In the genomic region with DNA sequence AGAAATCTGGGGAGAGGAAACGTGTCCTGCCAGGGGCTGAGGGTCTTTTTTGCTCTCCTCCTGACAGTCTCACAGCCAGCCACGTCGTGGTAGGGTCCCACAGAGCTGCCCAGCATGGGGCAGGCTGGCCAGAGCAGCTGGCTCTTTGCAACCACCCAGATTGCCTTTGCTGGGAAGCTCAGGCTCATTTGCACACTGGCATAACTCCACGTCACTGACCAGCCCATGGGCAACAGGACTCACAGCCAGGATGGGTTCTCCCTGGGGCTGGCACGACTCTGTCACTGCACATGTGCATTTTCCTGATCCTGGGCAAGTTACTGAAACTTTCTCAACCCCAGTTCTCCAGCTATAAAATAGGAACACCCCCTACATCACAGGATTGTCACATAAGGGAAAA, we compare ENCODE assay signal across 17 cellular contexts.
DNase-seq lines count a peak whose midpoint lies in the region; ATAC-seq, FAIRE-seq and TF ChIP-seq lines count a peak whose summit lies in the region.
"Had no signal": no experiment of that assay in that cellular context is flagged by ENCODE, and none has a peak within 500 bp of the region (broad histone marks: within the 10 kb centered on the region; RNA-seq: fewer than 3 reads in every experiment).

No MANE protein-coding gene starts in this region.

- H3K4me2 ChIP-seq in astrocyte (ENCODE audit: low read length) (peak overlapping the region; percentile 55), mesenchymal stem cell (ENCODE audit: low read length, poor library complexity, severe bottlenecking) (no peak overlapping the region)

- H2AK5ac ChIP-seq in mesenchymal stem cell (ENCODE audit: low read length, severe bottlenecking): peak overlapping the region; percentile 77

- intact Hi-C loops in left ventricle myocardium superior (cut with micrococcal nuclease) (no loop called here), left ventricle myocardium inferior (cut with micrococcal nuclease) (no loop called here)

- no peak overlapping the region for H2BK5ac ChIP-seq in mesenchymal stem cell (ENCODE audit: low read depth, low read length, poor library complexity, severe bottlenecking)

- WGBS in mesenchymal stem cell: 80% methylated on average over 5 of the region's 5 CpGs

- peaks cover 33% of the 10 kb centered on the region for H3K4me1 ChIP-seq in left ventricle myocardium inferior
- H3K4me1 ChIP-seq in astrocyte (ENCODE audit: insufficient read depth, low read length): peaks cover 46% of the 10 kb centered on the region
- peaks cover 29% of the 10 kb centered on the region for H3K4me1 ChIP-seq in mesenchymal stem cell (ENCODE audit: control insufficient read depth, insufficient read depth, low read depth, low read length)
- H3K4me1 ChIP-seq: Caco-2 had no signal

- no peak overlapping the region for H3K27ac Mint-ChIP-seq in astrocyte (ENCODE audit: unreplicated experiment)

- no peaks in the 10 kb centered on the region for H3K27me3 Mint-ChIP-seq in astrocyte (ENCODE audit: low read depth, unreplicated experiment)

- H2AFZ ChIP-seq in astrocyte (ENCODE audit: low read depth, low read length) (peak overlapping the region; percentile 20), mesenchymal stem cell (ENCODE audit: low read depth, low read length) (no peak overlapping the region)

- H3K18ac ChIP-seq in mesenchymal stem cell (ENCODE audit: low read depth in 1 of 2, low read length in 2 of 2): peak overlapping the region; percentile 11 to 79

- FAIRE-seq in astrocyte (lab: Jason Lieb, UNC) (no peak), urothelium cell line (lab: Jason Lieb, UNC) (peak; percentile 95)
- FAIRE-seq: GM18507 had no signal

- no peaks in the 10 kb centered on the region for H3K27me3 ChIP-seq in left ventricle myocardium inferior (ENCODE audit: low read depth)
- H3K27me3 ChIP-seq in astrocyte (ENCODE audit: insufficient read depth, low read length): no peaks in the 10 kb centered on the region
- H3K27me3 ChIP-seq in mesenchymal stem cell (ENCODE audit: control insufficient read depth in 1 of 2, insufficient read depth in 1 of 2, low read length in 2 of 2): no peaks in the 10 kb centered on the region

- peak overlapping the region in 1 of 2 experiments; percentile 4 for H2BK12ac ChIP-seq in mesenchymal stem cell (ENCODE audit: low read length in 2 of 2)

- no peak overlapping the region for H2BK15ac ChIP-seq in mesenchymal stem cell (ENCODE audit: low read depth, poor library complexity, severe bottlenecking)

- no peak overlapping the region for H3K4me3 Mint-ChIP-seq in astrocyte (ENCODE audit: unreplicated experiment)

- no peaks in the 10 kb centered on the region for H4K20me1 ChIP-seq in astrocyte (ENCODE audit: insufficient read depth, low read length)

- no peaks in the 10 kb centered on the region for H3K79me2 ChIP-seq in astrocyte (ENCODE audit: insufficient read depth, low read length)

- H3K79me1 ChIP-seq in mesenchymal stem cell (replicated peaks; ENCODE audit: low read length, poor library complexity, severe bottlenecking): no peaks in the 10 kb centered on the region

- H3K4ac ChIP-seq in mesenchymal stem cell (ENCODE audit: low read depth in 1 of 2, low read length in 2 of 2): peak overlapping the region in 1 of 2 experiments; percentile 47

- H3K4me1 Mint-ChIP-seq in astrocyte (ENCODE audit: low read depth, unreplicated experiment): peaks cover 9% of the 10 kb centered on the region

- no peak overlapping the region for H3K23ac ChIP-seq in mesenchymal stem cell (ENCODE audit: low read length in 2 of 2)

- TF ChIP-seq CTCF in left ventricle myocardium inferior (IDR thresholded peaks at IDR 0.05; ENCODE audit: borderline replicate concordance): no peak
- TF ChIP-seq CTCF in astrocyte (IDR thresholded peaks at IDR 0.05; ENCODE audit: insufficient read depth, low read depth, low read length): no peak

- H3K14ac ChIP-seq in mesenchymal stem cell (ENCODE audit: low read length in 2 of 2): no peak overlapping the region

- no peak overlapping the region for H3K27ac ChIP-seq in left ventricle myocardium inferior (replicated peaks)
- peak overlapping the region; percentile 81 for H3K27ac ChIP-seq in astrocyte (ENCODE audit: low read depth, low read length)
- peak overlapping the region; percentile 60 for H3K27ac ChIP-seq in mesenchymal stem cell (ENCODE audit: low read length, poor library complexity, severe bottlenecking)
- H3K27ac ChIP-seq: HL-60 had no signal

- H3K36me3 ChIP-seq in left ventricle myocardium inferior: no peaks in the 10 kb centered on the region
- H3K36me3 ChIP-seq in astrocyte (ENCODE audit: insufficient read depth, low read length): no peaks in the 10 kb centered on the region
- no peaks in the 10 kb centered on the region for H3K36me3 ChIP-seq in mesenchymal stem cell (ENCODE audit: control insufficient read depth in 1 of 2, insufficient read depth in 2 of 2, low read depth in 1 of 2, low read length in 2 of 2)

- DNase-seq in left ventricle myocardium superior: no peak
- DNase-seq in left ventricle myocardium inferior: no peak
- DNase-seq in astrocyte (ENCODE audit: low read depth): no peak
- no peak for DNase-seq in mesenchymal stem cell
- no peak for DNase-seq in urothelium cell line (ENCODE audit: low spot score)
- no peak for DNase-seq in activated CD4-positive, CD25-positive, alpha-beta regulatory T cell (lab: John Stamatoyannopoulos, UW)
- no peak for DNase-seq in activated T-cell treated with anti-CD3 and anti-CD28 coated beads for 4 hours
- DNase-seq: Caco-2, KBM-7, NCI-H1105, NCI-H1694 treated with DMSO at 0.1 percent for 48 hours, Right ventricle myocardium superior had no signal

- H4K91ac ChIP-seq in mesenchymal stem cell (ENCODE audit: low read length): peak overlapping the region; percentile 36

- no peak overlapping the region for H3K4me3 ChIP-seq in left ventricle myocardium inferior
- no peak overlapping the region for H3K4me3 ChIP-seq in astrocyte (ENCODE audit: insufficient read depth, low read depth, low read length)
- H3K4me3 ChIP-seq in mesenchymal stem cell (ENCODE audit: insufficient read depth in 1 of 2, low read depth in 1 of 2, low read length in 2 of 2): no peak overlapping the region

- H2BK120ac ChIP-seq in mesenchymal stem cell (ENCODE audit: low read depth, low read length): no peak overlapping the region

- H3K9ac ChIP-seq in astrocyte (ENCODE audit: low read length): peak overlapping the region; percentile 65
- no peak overlapping the region for H3K9ac ChIP-seq in mesenchymal stem cell (ENCODE audit: low read length)

- no peaks in the 10 kb centered on the region for H3K9me3 Mint-ChIP-seq in astrocyte (ENCODE audit: unreplicated experiment)

- H3K9me3 ChIP-seq in left ventricle myocardium inferior (replicated peaks): no peaks in the 10 kb centered on the region
- H3K9me3 ChIP-seq in astrocyte (ENCODE audit: insufficient read depth, low read depth, low read length): no peaks in the 10 kb centered on the region
- H3K9me3 ChIP-seq in mesenchymal stem cell (ENCODE audit: control insufficient read depth, low read length): no peaks in the 10 kb centered on the region
- H3K9me3 ChIP-seq: Caco-2 had no signal

- ATAC-seq in left ventricle myocardium superior (peak; percentile 20), GM18861 (IDR thresholded peaks at IDR 0.05; ENCODE audit: unreplicated experiment) (no peak)
- ATAC-seq: HCT116, Panc1 had no signal

- no peaks in the 10 kb centered on the region for H3K36me3 Mint-ChIP-seq in astrocyte (ENCODE audit: low read depth, unreplicated experiment)

- peak overlapping the region; percentile 27 for H4K8ac ChIP-seq in mesenchymal stem cell (ENCODE audit: low read length)
